35 cellular contexts compared by ENCODE assay signal in genomic region chr19:2142173-2142829, GRCh38.
"Had no signal": no experiment of that assay in that cellular context is flagged by ENCODE, and none has a peak within 500 bp of the region (broad histone marks: within the 10 kb centered on the region; RNA-seq: fewer than 3 reads in every experiment).

No MANE protein-coding gene starts in this region.

- DNase-seq: activated CD4-positive, alpha-beta memory T cell treated with anti-CD3 and anti-CD28 coated beads, Interleukin-2, amount 10 ng/mL, durations not matched to agents 7 days and 5 days; activated CD4-positive, alpha-beta T cell treated with anti-CD3 and anti-CD28 coated beads for 1 hour; activated CD4-positive, alpha-beta T cell treated with anti-CD3 and anti-CD28 coated beads for 48 hours; activated CD4-positive, CD25-positive, alpha-beta regulatory T cell; activated CD8-positive, alpha-beta memory T cell treated with anti-CD3 and anti-CD28 coated beads for 24 hours; activated CD8-positive, alpha-beta memory T cell treated with anti-CD3 and anti-CD28 coated beads, Interleukin-2, amount 10 ng/mL, durations not matched to agents 7 days and 5 days; activated CD8-positive, alpha-beta memory T cell treated with anti-CD3 and anti-CD28 coated beads, Interleukin-2, amount 50 U/mL, for 48 hours; activated effector memory CD4-positive, alpha-beta T cell treated with anti-CD3 and anti-CD28 coated beads, Interleukin-2, amount 50 U/mL, for 16 hours; activated naive CD4-positive, alpha-beta T cell; activated naive CD4-positive, alpha-beta T cell treated with anti-CD3 and anti-CD28 coated beads, Interleukin-2, amount 50 U/mL, for 16 hours; activated naive CD8-positive, alpha-beta T cell treated with anti-CD3 and anti-CD28 coated beads for 36 hours; activated T-cell treated with anti-CD3 and anti-CD28 coated beads, Interleukin-2, amount 50 U/mL, for 48 hours; amniotic stem cell; aorta; brain microvascular endothelial cell; central memory CD4-positive, alpha-beta T cell; Karpas-422; NCI-H1436 treated with DMSO at 0.1 percent for 48 hours; NCI-H1694 treated with DMSO at 0.1 percent for 48 hours; NCI-H2029 treated with DMSO at 0.1 percent for 48 hours; NCI-H2107; NCI-H2171; NCI-H510A; NCI-H526; NCI-H748 treated with DMSO at 0.1 percent for 48 hours; NK-92 treated with Interleukin-12 subunit alpha and Interleukin-12 subunit beta, amount 100 ng/mL, for 24 hours; PC-3; Peyer's patch; Right ventricle myocardium superior; RPMI8226; SW 1271; T-helper 1 cell; T-helper 2 cell; T-helper 9 cell had no signal

- H3K27me3 ChIP-seq: brain microvascular endothelial cell, Peyer's patch had no signal

- H3K27ac ChIP-seq: brain microvascular endothelial cell, Peyer's patch, VCaP had no signal

- H3K4me1 ChIP-seq: Peyer's patch had no signal

- H3K4me3 ChIP-seq: Peyer's patch had no signal

- H3K9me3 ChIP-seq: Peyer's patch had no signal

- ATAC-seq: activated CD8-positive, alpha-beta memory T cell treated with anti-CD3 and anti-CD28 coated beads, Interleukin-2, amount 10 ng/mL, durations not matched to agents 7 days and 5 days; PC-3 had no signal
